1 cellular context compared by ENCODE assay signal in the genomic region with DNA sequence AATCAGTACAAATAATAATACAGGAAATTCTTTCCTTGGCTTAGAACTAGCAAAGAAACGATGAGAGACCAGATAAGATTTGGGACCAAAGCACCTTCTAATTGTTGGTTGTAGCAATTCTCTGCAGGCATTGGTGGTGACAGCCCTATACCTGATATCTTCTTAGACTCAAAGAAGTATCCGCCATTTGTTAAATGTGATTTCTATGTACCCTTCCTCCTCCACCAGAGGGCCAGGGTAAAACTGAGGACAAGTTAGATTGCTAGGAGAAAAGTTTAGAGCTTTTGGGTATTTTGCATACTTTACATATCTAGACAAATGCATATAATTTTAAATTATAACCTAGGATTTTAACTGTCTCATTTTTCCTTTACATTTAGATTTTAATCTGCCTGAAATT.
TF ChIP-seq lines count a peak whose summit lies in the region.

No MANE protein-coding gene starts in this region.

TF ChIP-seq in H1, 55 proteins besides CTCF, POLR2A, EP300 and RAD21:
- TF ChIP-seq YY1 (IDR thresholded peaks at IDR 0.05; ENCODE audit: low read depth, low read length) = peak; percentile 60; the same call in 1 of the 2 replicates
- no peak for TF ChIP-seq CREB1 (IDR thresholded peaks at IDR 0.05)
- TF ChIP-seq JUN (IDR thresholded peaks at IDR 0.05; ENCODE audit: low read depth, low read length) = no peak
- no peak for TF ChIP-seq KDM4A (IDR thresholded peaks at IDR 0.05; ENCODE audit: low read depth, low read length, severe bottlenecking)
- no peak for TF ChIP-seq KDM5A (IDR thresholded peaks at IDR 0.05; ENCODE audit: low read length)
- no peak for TF ChIP-seq CBX5 (IDR thresholded peaks at IDR 0.05; ENCODE audit: low read depth, low read length)
